ENCODE assay signal across 1 cellular context in the genomic region with DNA sequence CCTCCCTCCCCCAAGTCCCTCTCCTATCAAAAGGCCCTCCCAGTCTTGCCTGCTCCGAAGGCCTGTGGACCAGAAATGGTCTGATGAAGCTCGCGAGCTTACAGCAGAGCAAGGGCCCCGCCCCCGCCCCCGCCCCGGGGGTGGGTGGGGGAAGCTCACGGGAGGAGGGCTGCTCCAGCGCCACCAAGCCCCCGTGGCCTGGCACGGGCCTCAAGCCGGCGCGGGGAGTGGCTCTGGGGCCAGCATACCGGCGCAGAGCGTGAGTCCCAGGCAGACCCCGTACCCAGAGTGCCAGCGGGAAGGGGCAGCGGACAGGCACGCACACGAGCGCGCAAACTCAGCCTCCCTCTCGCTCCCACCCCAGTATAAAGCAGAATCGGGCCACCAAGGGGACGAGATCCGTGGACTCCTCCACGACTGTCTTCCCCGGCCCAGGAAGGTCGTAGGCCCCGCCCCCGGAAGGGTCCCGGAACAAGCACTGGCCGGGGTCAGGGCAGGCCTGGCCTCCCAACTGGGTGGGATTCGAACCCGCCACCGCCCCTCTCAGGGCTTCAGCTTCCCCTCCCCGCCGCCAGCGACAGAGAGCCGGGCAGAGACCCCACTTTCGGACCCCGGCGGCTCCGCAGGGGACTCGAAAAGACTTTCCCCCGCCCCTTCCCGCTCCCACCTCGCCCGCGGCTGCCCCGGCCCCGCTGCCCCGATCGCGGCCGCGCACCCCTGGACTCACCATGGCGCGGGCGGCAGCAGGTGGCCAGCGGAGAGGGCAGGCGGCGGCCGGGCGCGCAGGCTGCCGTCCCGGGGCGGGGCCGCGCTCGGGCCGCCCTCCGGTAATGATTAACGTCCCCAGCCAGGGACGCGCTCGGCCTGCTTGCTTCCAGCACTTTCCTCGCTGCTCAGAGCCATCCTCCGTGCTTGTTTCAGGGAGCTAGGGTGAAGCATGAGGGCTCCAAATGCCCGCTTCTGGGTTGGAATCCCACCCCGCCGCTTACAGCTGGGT.
TF ChIP-seq lines count a peak whose summit lies in the region.

TSS of gene PCBD1 (minus strand) at position 762 of the 997 bp plus-strand sequence. CDS start at position 730, 32 bp downstream.

TF ChIP-seq in HepG2, 621 proteins besides CTCF, POLR2A, EP300 and RAD21 (continued from another document and continues in another):
- TF ChIP-seq ZNF724P (CRISPR knock-in tag; IDR thresholded peaks at IDR 0.05; ENCODE audit: borderline replicate concordance) (0 out of 2 replicates have a peak, but pooled peaks have one; percentile 17), HNRNPK (IDR thresholded peaks at IDR 0.05; ENCODE audit: low read depth, low read length, poor library complexity, severe bottlenecking) (no peak), ZNF354B (CRISPR knock-in tag; IDR thresholded peaks at IDR 0.05) (no peak), CHD4 (IDR thresholded peaks at IDR 0.05; ENCODE audit: borderline replicate concordance, low read length) (no peak), TBL1XR1 (IDR thresholded peaks at IDR 0.05; ENCODE audit: borderline replicate concordance, low read length, partially characterized antibody) (no peak), ATF7-NPFF (CRISPR knock-in tag; IDR thresholded peaks at IDR 0.05; ENCODE audit: low read depth) (peak; percentile 73; the same call in 1 of the 2 replicates), ATM (IDR thresholded peaks at IDR 0.05; ENCODE audit: borderline replicate concordance) (no peak), PHB2 (IDR thresholded peaks at IDR 0.05; ENCODE audit: partially characterized antibody) (no peak), KDM5B (CRISPR knock-in tag; IDR thresholded peaks at IDR 0.05; ENCODE audit: borderline replicate concordance) (no peak; the same call in 1 of the 2 replicates), TEAD3 (CRISPR knock-in tag; optimal IDR thresholded peaks at IDR 0.05; ENCODE audit: borderline replicate concordance) (peak; percentile 24), HES4 (CRISPR knock-in tag; IDR thresholded peaks at IDR 0.05; ENCODE audit: borderline replicate concordance) (0 out of 2 replicates have a peak, but pooled peaks have one; percentile 17), CBX2 (IDR thresholded peaks at IDR 0.05; ENCODE audit: low read depth, low read length) (no peak), CBX2 (CRISPR knock-in tag; IDR thresholded peaks at IDR 0.05; ENCODE audit: low read depth) (no peak), MAZ (IDR thresholded peaks at IDR 0.05; ENCODE audit: borderline replicate concordance, low read depth, low read length) (peak; percentile 89), MAZ (CRISPR knock-in tag; IDR thresholded peaks at IDR 0.05; ENCODE audit: low read depth) (peak; percentile 72), ZKSCAN8 (CRISPR knock-in tag; IDR thresholded peaks at IDR 0.05; ENCODE audit: borderline replicate concordance) (no peak), ARID4A (CRISPR knock-in tag; IDR thresholded peaks at IDR 0.05; ENCODE audit: borderline replicate concordance) (peak; percentile 82), ZNF83 (CRISPR knock-in tag; IDR thresholded peaks at IDR 0.05; ENCODE audit: borderline replicate concordance) (no peak), GPBP1L1 (CRISPR knock-in tag; IDR thresholded peaks at IDR 0.05) (no peak), ZNF607 (CRISPR knock-in tag; IDR thresholded peaks at IDR 0.05; ENCODE audit: borderline replicate concordance) (peak; percentile 37; the same call in 1 of the 2 replicates), ZNF543 (CRISPR knock-in tag; IDR thresholded peaks at IDR 0.05) (peak; percentile 64; the same call in 1 of the 2 replicates), ZFP36L2 (CRISPR knock-in tag; IDR thresholded peaks at IDR 0.05) (no peak), SUZ12 (IDR thresholded peaks at IDR 0.05; ENCODE audit: low read depth, low read length) (no peak), ARHGAP35 (CRISPR knock-in tag; IDR thresholded peaks at IDR 0.05; ENCODE audit: borderline replicate concordance) (no peak; the same call in 1 of the 2 replicates), CCDC6 (CRISPR knock-in tag; IDR thresholded peaks at IDR 0.05) (peak; percentile 84), ZNF138 (CRISPR knock-in tag; IDR thresholded peaks at IDR 0.05; ENCODE audit: low read depth) (0 out of 2 replicates have a peak, but pooled peaks have one; percentile 13), ZNF383 (CRISPR knock-in tag; IDR thresholded peaks at IDR 0.05; ENCODE audit: borderline replicate concordance) (no peak), PHF21A (CRISPR knock-in tag; IDR thresholded peaks at IDR 0.05) (no peak), ZSCAN21 (CRISPR knock-in tag; IDR thresholded peaks at IDR 0.05; ENCODE audit: borderline replicate concordance) (0 out of 2 replicates have a peak, but pooled peaks have one; percentile 35), MAX (IDR thresholded peaks at IDR 0.05) (peak; percentile 87), MIER2 (CRISPR knock-in tag; IDR thresholded peaks at IDR 0.05) (no peak), ZNF503 (CRISPR knock-in tag; IDR thresholded peaks at IDR 0.05) (no peak), NONO (IDR thresholded peaks at IDR 0.05) (no peak), NONO (CRISPR knock-in tag; conservative IDR thresholded peaks at IDR 0.05) (peak; percentile 73; the same call in 1 of the 2 replicates), TBX3 (IDR thresholded peaks at IDR 0.05; ENCODE audit: borderline replicate concordance) (no peak), THAP9 (CRISPR knock-in tag; IDR thresholded peaks at IDR 0.05; ENCODE audit: borderline replicate concordance) (no peak)
- TF ChIP-seq, protein P1, sequence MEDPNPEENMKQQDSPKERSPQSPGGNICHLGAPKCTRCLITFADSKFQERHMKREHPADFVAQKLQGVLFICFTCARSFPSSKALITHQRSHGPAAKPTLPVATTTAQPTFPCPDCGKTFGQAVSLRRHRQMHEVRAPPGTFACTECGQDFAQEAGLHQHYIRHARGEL (CRISPR knock-in tag; IDR thresholded peaks at IDR 0.05) = no peak
- TF ChIP-seq, protein P2, sequence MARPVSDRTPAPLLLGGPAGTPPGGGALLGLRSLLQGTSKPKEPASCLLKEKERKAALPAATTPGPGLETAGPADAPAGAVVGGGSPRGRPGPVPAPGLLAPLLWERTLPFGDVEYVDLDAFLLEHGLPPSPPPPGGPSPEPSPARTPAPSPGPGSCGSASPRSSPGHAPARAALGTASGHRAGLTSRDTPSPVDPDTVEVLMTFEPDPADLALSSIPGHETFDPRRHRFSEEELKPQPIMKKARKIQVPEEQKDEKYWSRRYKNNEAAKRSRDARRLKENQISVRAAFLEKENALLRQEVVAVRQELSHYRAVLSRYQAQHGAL (CRISPR knock-in tag; IDR thresholded peaks at IDR 0.05; ENCODE audit: not compliant biosample characterization) = no peak
- TF ChIP-seq, protein P3, sequence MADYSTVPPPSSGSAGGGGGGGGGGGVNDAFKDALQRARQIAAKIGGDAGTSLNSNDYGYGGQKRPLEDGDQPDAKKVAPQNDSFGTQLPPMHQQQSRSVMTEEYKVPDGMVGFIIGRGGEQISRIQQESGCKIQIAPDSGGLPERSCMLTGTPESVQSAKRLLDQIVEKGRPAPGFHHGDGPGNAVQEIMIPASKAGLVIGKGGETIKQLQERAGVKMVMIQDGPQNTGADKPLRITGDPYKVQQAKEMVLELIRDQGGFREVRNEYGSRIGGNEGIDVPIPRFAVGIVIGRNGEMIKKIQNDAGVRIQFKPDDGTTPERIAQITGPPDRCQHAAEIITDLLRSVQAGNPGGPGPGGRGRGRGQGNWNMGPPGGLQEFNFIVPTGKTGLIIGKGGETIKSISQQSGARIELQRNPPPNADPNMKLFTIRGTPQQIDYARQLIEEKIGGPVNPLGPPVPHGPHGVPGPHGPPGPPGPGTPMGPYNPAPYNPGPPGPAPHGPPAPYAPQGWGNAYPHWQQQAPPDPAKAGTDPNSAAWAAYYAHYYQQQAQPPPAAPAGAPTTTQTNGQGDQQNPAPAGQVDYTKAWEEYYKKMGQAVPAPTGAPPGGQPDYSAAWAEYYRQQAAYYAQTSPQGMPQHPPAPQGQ (CRISPR knock-in tag; IDR thresholded peaks at IDR 0.05; ENCODE audit: borderline replicate concordance) = no peak
